9 cellular contexts compared by ENCODE assay signal in the genomic region with DNA sequence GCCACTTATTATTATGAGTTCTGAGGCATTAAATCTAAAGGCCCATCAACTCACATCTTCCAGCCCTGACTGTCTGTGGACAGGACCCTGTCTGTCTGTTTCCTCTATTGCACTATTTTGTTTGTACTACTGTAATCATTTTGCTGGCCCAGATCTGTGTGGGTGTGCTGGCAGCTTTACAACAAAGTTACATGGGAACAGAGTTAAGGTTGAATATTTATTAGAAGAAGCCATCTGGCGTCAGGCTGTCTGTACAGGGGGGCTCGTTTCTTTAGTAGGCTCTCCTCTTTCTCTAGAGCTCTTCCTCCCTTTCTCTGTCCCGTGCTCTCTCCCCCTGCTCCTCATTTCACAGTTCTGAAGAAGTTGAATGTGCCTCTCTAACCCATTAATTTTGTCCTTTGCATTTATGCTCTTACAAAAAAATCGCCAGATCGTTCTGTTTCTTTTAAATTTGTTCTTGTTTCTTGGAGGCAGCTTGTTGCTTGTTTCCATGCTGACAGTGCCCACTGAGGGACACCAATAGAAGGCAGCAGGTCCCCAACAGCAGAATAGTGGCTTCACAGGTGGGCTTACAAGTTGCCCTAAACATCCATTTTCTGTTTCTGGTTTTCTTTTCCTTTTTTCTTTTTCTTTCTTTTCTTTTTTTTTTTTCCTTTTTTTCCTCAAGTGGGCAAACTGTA.
A peak's percentile ranks its signal among the peaks of the same experiment; 100 is the strongest.
DNase-seq lines count a peak whose midpoint lies in the region; ATAC-seq and TF ChIP-seq lines count a peak whose summit lies in the region.
"Had no signal": no experiment of that assay in that cellular context is flagged by ENCODE, and none has a peak within 500 bp of the region (broad histone marks: within the 10 kb centered on the region; RNA-seq: fewer than 3 reads in every experiment).

No MANE protein-coding gene starts in this region.

- H3K27ac Mint-ChIP-seq in activated T-helper 17 cell treated with anti-CD3 and anti-CD28 coated beads, Interleukin-2, amount 50 U/mL, for 72 hours = no peak overlapping the region

- H3K9me3 ChIP-seq in fibroblast of lung (ENCODE audit: control insufficient read depth, insufficient read depth, low read depth, low read length) (no peaks in the 10 kb centered on the region), osteoblast (ENCODE audit: low read depth, low read length) (no peaks in the 10 kb centered on the region), left lung (no peaks in the 10 kb centered on the region)

- peak overlapping the region; percentile 61 for H3K4me2 ChIP-seq in fibroblast of lung (ENCODE audit: extremely low read depth, insufficient read depth, low read length)
- peak overlapping the region; percentile 28 for H3K4me2 ChIP-seq in osteoblast (ENCODE audit: insufficient read depth, low read length)

- H2AFZ ChIP-seq in fibroblast of lung (ENCODE audit: low read length) (no peak overlapping the region), osteoblast (ENCODE audit: low read length) (peak overlapping the region; percentile 26)

- H3K4me1 ChIP-seq in fibroblast of lung (ENCODE audit: control insufficient read depth, extremely low read depth, insufficient read depth, low read length) (peaks cover 10% of the 10 kb centered on the region), osteoblast (ENCODE audit: insufficient read depth, low read length) (peaks cover 34% of the 10 kb centered on the region), left lung (peaks cover 0 to 14% of the 10 kb centered on the region in 2 donors)

- ATAC-seq in GM18870 (IDR thresholded peaks at IDR 0.05; ENCODE audit: unreplicated experiment) (no peak), left lung (no peak)
- no peak for ATAC-seq in activated T-helper 17 cell treated with anti-CD3 and anti-CD28 coated beads, Interleukin-2, amount 50 U/mL, for 72 hours (replicated peaks)

- no peaks in the 10 kb centered on the region for H3K9me3 Mint-ChIP-seq in activated T-helper 17 cell treated with anti-CD3 and anti-CD28 coated beads, Interleukin-2, amount 50 U/mL, for 72 hours

- no peaks in the 10 kb centered on the region for H3K36me3 ChIP-seq in BJ (ENCODE audit: control insufficient read depth, insufficient read depth, low read length)
- no peaks in the 10 kb centered on the region for H3K36me3 ChIP-seq in fibroblast of lung (ENCODE audit: control insufficient read depth, insufficient read depth, low read length)
- H3K36me3 ChIP-seq in osteoblast (ENCODE audit: insufficient read depth, low read length) = no peaks in the 10 kb centered on the region
- H3K36me3 ChIP-seq in left lung = no peaks in the 10 kb centered on the region

- H3K9ac ChIP-seq in fibroblast of lung (ENCODE audit: insufficient read depth, low read length) = no peak overlapping the region

- H4K20me1 ChIP-seq in fibroblast of lung (ENCODE audit: control insufficient read depth, extremely low read depth, insufficient read depth, low read length) = no peaks in the 10 kb centered on the region
- no peaks in the 10 kb centered on the region for H4K20me1 ChIP-seq in osteoblast (ENCODE audit: insufficient read depth, low read length)

- in situ Hi-C loops in GM13977 (cut with MboI; ENCODE audit: low pct_unique_long_range_greater_than_20kb, low sequenced_read_pairs, unreplicated experiment) = no loop called here

- CTCF ChIA-PET in BJ (lab: Yijun Ruan, JAX) = no interaction called here

- DNase-seq in BJ (ENCODE audit: low read depth) = peak; percentile 74
- peak; percentile 56 for DNase-seq in NCI-H82 (lab: John Stamatoyannopoulos, UW)
- peak; percentile 80 to 81 for DNase-seq in fibroblast of lung (ENCODE audit: low read depth in 2 of 2)
- DNase-seq in osteoblast (ENCODE audit: insufficient read length, low spot score, missing footprints) = no peak
- no peak for DNase-seq in left lung
- no peak for DNase-seq in GM13977 (ENCODE audit: low spot score)
- DNase-seq: NCI-H1048 had no signal

- H3K79me2 ChIP-seq in fibroblast of lung (ENCODE audit: control insufficient read depth, insufficient read depth, low read length) (no peaks in the 10 kb centered on the region), osteoblast (ENCODE audit: insufficient read depth, low read length) (no peaks in the 10 kb centered on the region)

- TF ChIP-seq CTCF in BJ (IDR thresholded peaks at IDR 0.05; ENCODE audit: insufficient read depth, low read depth, low read length) (no peak), fibroblast of lung (conservative IDR thresholded peaks at IDR 0.05 in 1 of 2, IDR thresholded peaks at IDR 0.05 in 1 of 2; ENCODE audit: low read depth in 1 of 2, low read length in 2 of 2) (no peak), osteoblast (IDR thresholded peaks at IDR 0.05; ENCODE audit: extremely low read depth, low read depth, low read length) (no peak), left lung (IDR thresholded peaks at IDR 0.05) (no peak), GM13977 (IDR thresholded peaks at IDR 0.05; ENCODE audit: extremely low read depth, insufficient read depth, missing control alignments) (no peak)

- POLR2A ChIA-PET in BJ (lab: Charles Lee) = no interaction called here

- no peaks in the 10 kb centered on the region for H3K4me1 Mint-ChIP-seq in activated T-helper 17 cell treated with anti-CD3 and anti-CD28 coated beads, Interleukin-2, amount 50 U/mL, for 72 hours

- H3K27ac ChIP-seq in fibroblast of lung (ENCODE audit: insufficient read depth, low read length) (no peak overlapping the region), osteoblast (ENCODE audit: low read depth, low read length) (peak overlapping the region; percentile 73), left lung (no peak overlapping the region)

- peaks cover under 1% of the 10 kb centered on the region for H3K27me3 Mint-ChIP-seq in activated T-helper 17 cell treated with anti-CD3 and anti-CD28 coated beads, Interleukin-2, amount 50 U/mL, for 72 hours

- H3K36me3 Mint-ChIP-seq in activated T-helper 17 cell treated with anti-CD3 and anti-CD28 coated beads, Interleukin-2, amount 50 U/mL, for 72 hours (ENCODE audit: low read depth) = no peaks in the 10 kb centered on the region

- H3K4me3 ChIP-seq in BJ (ENCODE audit: low read depth, low read length) (peak overlapping the region; percentile 10; the same call in 1 of the 2 replicates), fibroblast of lung (replicated peaks in 1 of 4; ENCODE audit: control extremely low read depth in 1 of 4, insufficient read depth in 1 of 4, low read depth in 3 of 4, low read length in 4 of 4) (peak overlapping the region in 2 of 4 experiments; percentile 0 to 41), osteoblast (ENCODE audit: insufficient read depth, low read length) (no peak overlapping the region), left lung (no peak overlapping the region)

- H3K27me3 ChIP-seq in BJ (ENCODE audit: control insufficient read depth, insufficient read depth, low read length) = no peaks in the 10 kb centered on the region
- no peaks in the 10 kb centered on the region for H3K27me3 ChIP-seq in fibroblast of lung (ENCODE audit: control insufficient read depth, insufficient read depth, low read length)
- no peaks in the 10 kb centered on the region for H3K27me3 ChIP-seq in osteoblast (ENCODE audit: insufficient read depth, low read length)
- H3K27me3 ChIP-seq in left lung = no peaks in the 10 kb centered on the region

- intact Hi-C loops in left lung (cut with DNase I) = no loop called here

- no peak overlapping the region for H3K4me3 Mint-ChIP-seq in activated T-helper 17 cell treated with anti-CD3 and anti-CD28 coated beads, Interleukin-2, amount 50 U/mL, for 72 hours

Comparison
In these comparisons a context has a peak if more than half of its experiments do, and no peak if none do; other contexts are left out.
1. DNase-seq: peak in BJ (single experiment), NCI-H82 (single experiment) and fibroblast of lung (2 of 2); none in osteoblast (single experiment), left lung (0 of 2) and GM13977 (single experiment).